16 cellular contexts compared by ENCODE assay signal in genomic region chr18:43935051-43935412, GRCh38.
DNase-seq lines count a peak whose midpoint lies in the region; ATAC-seq, FAIRE-seq and TF ChIP-seq lines count a peak whose summit lies in the region.
"Had no signal": no experiment of that assay in that cellular context is flagged by ENCODE, and none has a peak within 500 bp of the region (broad histone marks: within the 10 kb centered on the region; RNA-seq: fewer than 3 reads in every experiment).

No MANE protein-coding gene starts in this region.

- no peaks in the 10 kb centered on the region for H3K4me1 ChIP-seq in liver (ENCODE audit: control insufficient read depth in 4 of 4, insufficient read depth in 4 of 4, low read length in 3 of 4)
- no peaks in the 10 kb centered on the region for H3K4me1 ChIP-seq in HepG2 (ENCODE audit: insufficient read depth, low read length)
- peaks cover 2% of the 10 kb centered on the region for H3K4me1 ChIP-seq in mesenchymal stem cell (ENCODE audit: control insufficient read depth, insufficient read depth, low read depth, low read length)
- no peaks in the 10 kb centered on the region for H3K4me1 ChIP-seq in lower lobe of right lung
- H3K4me1 ChIP-seq: A549, parathyroid adenoma had no signal

- no peak overlapping the region for H2BK5ac ChIP-seq in mesenchymal stem cell (ENCODE audit: low read depth, low read length, poor library complexity, severe bottlenecking)

- no peak overlapping the region for H2BK12ac ChIP-seq in mesenchymal stem cell (ENCODE audit: low read length in 2 of 2)

- no peak overlapping the region for H4K8ac ChIP-seq in mesenchymal stem cell (ENCODE audit: low read length)

- in situ Hi-C loops in HepG2 (cut with HindIII; ENCODE audit: extremely low pct_ligation_motif_present, low pct_unique_long_range_greater_than_20kb), result no loop called here

- TF ChIP-seq CTCF in liver (IDR thresholded peaks at IDR 0.05; ENCODE audit: low read depth, low read length, missing input control), result no peak
- TF ChIP-seq CTCF in HepG2 (CRISPR knock-in tag; IDR thresholded peaks at IDR 0.05), result no peak
- TF ChIP-seq CTCF in choroid plexus epithelial cell (conservative IDR thresholded peaks at IDR 0.05; ENCODE audit: low read depth, low read length), result no peak
- no peak for TF ChIP-seq CTCF in lower lobe of right lung (IDR thresholded peaks at IDR 0.05)
- TF ChIP-seq CTCF in RWPE1 (conservative IDR thresholded peaks at IDR 0.05; ENCODE audit: low read depth), result no peak

- H2AK5ac ChIP-seq in mesenchymal stem cell (ENCODE audit: low read length, severe bottlenecking), result no peak overlapping the region

- H3K9ac ChIP-seq in liver (ENCODE audit: low read depth in 1 of 2, low read length in 2 of 2), result no peak overlapping the region
- no peak overlapping the region for H3K9ac ChIP-seq in HepG2 (ENCODE audit: insufficient read depth, low read depth, low read length)
- peak overlapping the region; percentile 94 for H3K9ac ChIP-seq in mesenchymal stem cell (ENCODE audit: low read length)
- H3K9ac ChIP-seq: KMS-11, parathyroid adenoma had no signal

- no peak overlapping the region for H2BK15ac ChIP-seq in mesenchymal stem cell (ENCODE audit: low read depth, poor library complexity, severe bottlenecking)

- H3K79me2 ChIP-seq in HepG2 (ENCODE audit: insufficient read depth, low read length), result no peaks in the 10 kb centered on the region
- H3K79me2 ChIP-seq: parathyroid adenoma had no signal

- TF ChIP-seq RAD21 in liver (IDR thresholded peaks at IDR 0.05) (no peak), HepG2 (CRISPR knock-in tag; IDR thresholded peaks at IDR 0.05) (no peak)

- H3K9me3 ChIP-seq in liver (ENCODE audit: control insufficient read depth in 4 of 4, low read length in 3 of 4) (no peaks in the 10 kb centered on the region), HepG2 (ENCODE audit: low read length) (peaks cover 34% of the 10 kb centered on the region), mesenchymal stem cell (ENCODE audit: control insufficient read depth, low read length) (no peaks in the 10 kb centered on the region), lower lobe of right lung (no peaks in the 10 kb centered on the region)
- H3K9me3 ChIP-seq: A549 had no signal

- POLR2A ChIA-PET in HepG2 (lab: Yijun Ruan, JAX), result no interaction called here
- POLR2A ChIA-PET in RWPE1 (lab: Yijun Ruan, JAX; ENCODE audit: low non-redundant PET), result no interaction called here

- H3K36me3 ChIP-seq in liver (ENCODE audit: control insufficient read depth in 4 of 4, insufficient read depth in 3 of 4, low read depth in 1 of 4, low read length in 3 of 4) (no peaks in the 10 kb centered on the region), HepG2 (replicated peaks in 1 of 2; ENCODE audit: control insufficient read depth in 1 of 2, insufficient read depth in 2 of 2, low read length in 2 of 2) (no peaks in the 10 kb centered on the region), mesenchymal stem cell (ENCODE audit: control insufficient read depth in 1 of 2, insufficient read depth in 2 of 2, low read depth in 1 of 2, low read length in 2 of 2) (no peaks in the 10 kb centered on the region), lower lobe of right lung (no peaks in the 10 kb centered on the region)

- H2AFZ ChIP-seq in HepG2 (ENCODE audit: low read length), result no peak overlapping the region
- H2AFZ ChIP-seq in mesenchymal stem cell (ENCODE audit: low read depth, low read length), result no peak overlapping the region
- H2AFZ ChIP-seq: parathyroid adenoma had no signal

- CTCF ChIA-PET in HepG2 (lab: Yijun Ruan, JAX; ENCODE audit: low intra/inter-chr PET ratio, low total read pairs) (no interaction called here), RWPE1 (lab: Yijun Ruan, JAX) (no interaction called here)

- no peak overlapping the region for H3K4me2 ChIP-seq in HepG2 (ENCODE audit: low read depth, low read length)
- no peak overlapping the region for H3K4me2 ChIP-seq in mesenchymal stem cell (ENCODE audit: low read length, poor library complexity, severe bottlenecking)
- H3K4me2 ChIP-seq: A549, KMS-11 had no signal

- H3K23ac ChIP-seq in mesenchymal stem cell (ENCODE audit: low read length in 2 of 2), result no peak overlapping the region

- no peak overlapping the region for H4K91ac ChIP-seq in mesenchymal stem cell (ENCODE audit: low read length)

- H3K27ac ChIP-seq in liver (ENCODE audit: low read depth in 1 of 2, low read length in 2 of 2) (peak overlapping the region in 1 of 2 donors; percentile 7), HepG2 (ENCODE audit: extremely low read length, insufficient read depth, low read length) (no peak overlapping the region), mesenchymal stem cell (ENCODE audit: low read length, poor library complexity, severe bottlenecking) (no peak overlapping the region), lower lobe of right lung (no peak overlapping the region), RWPE1 (no peak overlapping the region)
- H3K27ac ChIP-seq: A549, HL-60, KMS-11, parathyroid adenoma had no signal

- no peak overlapping the region for H2BK120ac ChIP-seq in mesenchymal stem cell (ENCODE audit: low read depth, low read length)

- no peak overlapping the region for H3K14ac ChIP-seq in mesenchymal stem cell (ENCODE audit: low read length in 2 of 2)

- H3K18ac ChIP-seq in mesenchymal stem cell (ENCODE audit: low read depth in 1 of 2, low read length in 2 of 2), result no peak overlapping the region

- ATAC-seq in HepG2 (no peak), lower lobe of right lung (no peak)
- ATAC-seq: A549 had no signal

- TF ChIP-seq EP300 in HepG2 (IDR thresholded peaks at IDR 0.05; ENCODE audit: low read depth in 2 of 2, low read length in 2 of 2) (no peak), HepG2 (CRISPR knock-in tag; IDR thresholded peaks at IDR 0.05; ENCODE audit: borderline replicate concordance) (no peak)

- no peaks in the 10 kb centered on the region for H3K79me1 ChIP-seq in mesenchymal stem cell (replicated peaks; ENCODE audit: low read length, poor library complexity, severe bottlenecking)

- no peak for TF ChIP-seq POLR2A in HepG2 (IDR thresholded peaks at IDR 0.05; ENCODE audit: insufficient read depth in 1 of 2, low read depth in 2 of 2, low read length in 2 of 2)

- intact Hi-C loops in HepG2 (cut with micrococcal nuclease; ENCODE audit: unreplicated experiment) (no loop called here), lower lobe of right lung (cut with DNase I) (no loop called here)

- no peak overlapping the region for H3K4ac ChIP-seq in mesenchymal stem cell (ENCODE audit: low read depth in 1 of 2, low read length in 2 of 2)

- DNase-seq in HepG2 (ENCODE audit: low spot score), result no peak
- DNase-seq in choroid plexus epithelial cell (ENCODE audit: low read depth), result peak; percentile 82
- peak; percentile 94 for DNase-seq in mesenchymal stem cell
- no peak for DNase-seq in activated effector memory CD4-positive, alpha-beta T cell treated with Interleukin-2 at 50 U/mL for 16 hours
- no peak for DNase-seq in NCI-H446 (lab: John Stamatoyannopoulos, UW)
- DNase-seq in lower lobe of right lung, result no peak
- DNase-seq in RWPE1 (ENCODE audit: low spot score), result no peak
- DNase-seq: activated naive CD4-positive, alpha-beta T cell; kidney glomerular epithelial cell; NCI-H146; NCI-H510A treated with DMSO at 0.1 percent for 48 hours had no signal

- H3K4me3 ChIP-seq in liver (ENCODE audit: low read depth in 1 of 3, low read length in 3 of 3) (no peak overlapping the region), HepG2 (replicated peaks in 1 of 3; ENCODE audit: insufficient read depth in 1 of 3, low read depth in 2 of 3, low read length in 3 of 3) (no peak overlapping the region), choroid plexus epithelial cell (ENCODE audit: low read depth, low read length) (no peak overlapping the region), mesenchymal stem cell (ENCODE audit: insufficient read depth in 1 of 2, low read depth in 1 of 2, low read length in 2 of 2) (no peak overlapping the region), lower lobe of right lung (no peak overlapping the region)
- H3K4me3 ChIP-seq: A549 had no signal

- no TSS peak for BruUV-seq in HepG2 (replicated peaks; lab: Mats Ljungman, UMichigan)

- no peaks in the 10 kb centered on the region for H3K27me3 ChIP-seq in liver (ENCODE audit: control insufficient read depth in 4 of 4, insufficient read depth in 4 of 4, low read length in 3 of 4)
- H3K27me3 ChIP-seq in HepG2 (ENCODE audit: control insufficient read depth in 1 of 2, insufficient read depth in 2 of 2, low read length in 2 of 2), result no peaks in the 10 kb centered on the region
- no peaks in the 10 kb centered on the region for H3K27me3 ChIP-seq in mesenchymal stem cell (ENCODE audit: control insufficient read depth in 1 of 2, insufficient read depth in 1 of 2, low read length in 2 of 2)
- no peaks in the 10 kb centered on the region for H3K27me3 ChIP-seq in lower lobe of right lung (ENCODE audit: low read depth)

- no peaks in the 10 kb centered on the region for H4K20me1 ChIP-seq in HepG2 (ENCODE audit: insufficient read depth, low read length)

- no peak for FAIRE-seq in HepG2 (lab: Jason Lieb, UNC)
- FAIRE-seq: A549 had no signal

TF ChIP-seq in liver, 16 proteins besides CTCF, POLR2A, EP300 and RAD21:
- TF ChIP-seq, protein P1, sequence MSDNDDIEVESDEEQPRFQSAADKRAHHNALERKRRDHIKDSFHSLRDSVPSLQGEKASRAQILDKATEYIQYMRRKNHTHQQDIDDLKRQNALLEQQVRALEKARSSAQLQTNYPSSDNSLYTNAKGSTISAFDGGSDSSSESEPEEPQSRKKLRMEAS (IDR thresholded peaks at IDR 0.05), result no peak
- TF ChIP-seq NR2F2 (IDR thresholded peaks at IDR 0.05) (no peak), HNF4A (conservative IDR thresholded peaks at IDR 0.05) (no peak), SP1 (IDR thresholded peaks at IDR 0.05) (peak; percentile 10)

TF ChIP-seq in HepG2, 621 proteins besides CTCF, POLR2A, EP300 and RAD21:
- no peak for TF ChIP-seq TCF7 (IDR thresholded peaks at IDR 0.05; ENCODE audit: low read depth)
- no peak for TF ChIP-seq MAFF (IDR thresholded peaks at IDR 0.05; ENCODE audit: low read depth, low read length)
TF ChIP-seq in HepG2: peak in this region for 0.

Comparison
In these comparisons a context has a peak if more than half of its experiments do, and no peak if none do; other contexts are left out.
1. DNase-seq: peak in choroid plexus epithelial cell (single experiment) and mesenchymal stem cell (single experiment); none in HepG2 (single experiment), activated effector memory CD4-positive, alpha-beta T cell treated with Interleukin-2 at 50 U/mL for 16 hours (single experiment), NCI-H446 (0 of 2), lower lobe of right lung (single experiment) and RWPE1 (single experiment).